ENCODE assay signal across 20 cellular contexts in genomic region chr5:14451866-14452265, GRCh38.
DNase-seq lines count a peak whose midpoint lies in the region; ATAC-seq and TF ChIP-seq lines count a peak whose summit lies in the region.
"Had no signal": no experiment of that assay in that cellular context is flagged by ENCODE, and none has a peak within 500 bp of the region (broad histone marks: within the 10 kb centered on the region; RNA-seq: fewer than 3 reads in every experiment).

No MANE protein-coding gene starts in this region.

- H3K4me1 ChIP-seq in heart right ventricle: peaks cover 16 to 77% (median 58%) of the 10 kb centered on the region in 9 donors
- H3K4me1 ChIP-seq in esophagus muscularis mucosa: peaks cover 38 to 55% (median 53%) of the 10 kb centered on the region in 4 donors
- peaks cover 50% of the 10 kb centered on the region for H3K4me1 ChIP-seq in osteoblast (ENCODE audit: insufficient read depth, low read length)

- intact Hi-C loops in heart right ventricle (cut with DNase I) (no loop called here), Right ventricle myocardium superior (cut with DNase I) (no loop called here), esophagus muscularis mucosa (cut with DNase I) (no loop called here)

- WGBS in heart right ventricle, 2 donors: 68 to 69% methylated on average over 13 of the region's 13 CpGs
- WGBS in esophagus muscularis mucosa: 78% methylated on average over 13 of the region's 13 CpGs

- peak in 1 of 8 donors; percentile 16 for ATAC-seq in heart right ventricle
- ATAC-seq in Right ventricle myocardium superior (ENCODE audit: poor library complexity): no peak
- no peak for ATAC-seq in HG02759 (IDR thresholded peaks at IDR 0.05; ENCODE audit: unreplicated experiment)
- ATAC-seq: A549; activated naive CD4-positive, alpha-beta T cell treated with anti-CD3 and anti-CD28 coated beads, Interleukin-2, amount 50 U/mL, for 72 hours; activated T-cell treated with anti-CD3 and anti-CD28 coated beads, Interleukin-2, amount 50 U/mL, for 4 hours had no signal

- H3K27me3 ChIP-seq in heart right ventricle (no peaks in the 10 kb centered on the region), esophagus muscularis mucosa (no peaks in the 10 kb centered on the region), osteoblast (ENCODE audit: insufficient read depth, low read length) (no peaks in the 10 kb centered on the region)
- H3K27me3 ChIP-seq: Peyer's patch, thyroid gland had no signal

- H3K36me3 ChIP-seq in heart right ventricle (peaks cover 0 to 57% (median 0%) of the 10 kb centered on the region in 9 donors), esophagus muscularis mucosa (peaks cover 0 to 28% (median 13%) of the 10 kb centered on the region in 4 donors), osteoblast (ENCODE audit: insufficient read depth, low read length) (peaks cover 36% of the 10 kb centered on the region)
- H3K36me3 ChIP-seq: thyroid gland had no signal

- no peak for TF ChIP-seq CTCF in heart right ventricle (IDR thresholded peaks at IDR 0.05)
- no peak for TF ChIP-seq CTCF in esophagus muscularis mucosa (IDR thresholded peaks at IDR 0.05)
- TF ChIP-seq CTCF in osteoblast (IDR thresholded peaks at IDR 0.05; ENCODE audit: extremely low read depth, low read depth, low read length): no peak

- TF ChIP-seq POLR2A in esophagus muscularis mucosa (IDR thresholded peaks at IDR 0.05; ENCODE audit: low read depth): no peak

- no peak for DNase-seq in heart right ventricle
- no peak for DNase-seq in Right ventricle myocardium superior
- no peak for DNase-seq in esophagus muscularis mucosa (ENCODE audit: extremely low spot score)
- no peak for DNase-seq in osteoblast (ENCODE audit: insufficient read length, low spot score, missing footprints)
- no peak for DNase-seq in cerebellar nuclear complex (lab: John Stamatoyannopoulos, UW)
- DNase-seq in COLO829 (ENCODE audit: low spot score): no peak
- no peak for DNase-seq in central memory CD4-positive, alpha-beta T cell
- DNase-seq: activated CD4-positive, alpha-beta T cell treated with anti-CD3 and anti-CD28 coated beads, Interleukin-2, amount 50 U/mL, for 48 hours; activated T-cell treated with anti-CD3 and anti-CD28 coated beads, Interleukin-2, amount 50 U/mL, for 4 hours; DMS53; KBM-7; NCI-H1048; NCI-H774; occipital lobe; Peyer's patch; stimulated activated CD4-positive, alpha-beta T cell treated with anti-CD3 and anti-CD28 coated beads, Interleukin-4, amount 100 ng/mL, for 1 hour; thyroid gland had no signal

- H3K4me3 ChIP-seq in heart right ventricle (no peak overlapping the region), esophagus muscularis mucosa (no peak overlapping the region), osteoblast (ENCODE audit: insufficient read depth, low read length) (no peak overlapping the region)
- H3K4me3 ChIP-seq: A549, Peyer's patch, thyroid gland had no signal

- H3K9me3 ChIP-seq in heart right ventricle (no peaks in the 10 kb centered on the region), esophagus muscularis mucosa (no peaks in the 10 kb centered on the region), osteoblast (ENCODE audit: low read depth, low read length) (no peaks in the 10 kb centered on the region)
- H3K9me3 ChIP-seq: A549, Peyer's patch, thyroid gland had no signal

- H3K4me2 ChIP-seq in osteoblast (ENCODE audit: insufficient read depth, low read length): peak overlapping the region; percentile 11
- H3K4me2 ChIP-seq: A549 had no signal

- H3K27ac ChIP-seq in heart right ventricle (peak overlapping the region in 8 of 10 donors; percentile 25 to 75 (median 45)), esophagus muscularis mucosa (replicated peaks in 1 of 4) (peak overlapping the region in 3 of 4 donors; percentile 49 to 67 (median 56)), osteoblast (ENCODE audit: low read depth, low read length) (peak overlapping the region; percentile 48)
- H3K27ac ChIP-seq: A549 had no signal

- peaks cover 11% of the 10 kb centered on the region for H4K20me1 ChIP-seq in osteoblast (ENCODE audit: insufficient read depth, low read length)

- H2AFZ ChIP-seq in osteoblast (ENCODE audit: low read length): no peak overlapping the region

- H3K79me2 ChIP-seq in osteoblast (ENCODE audit: insufficient read depth, low read length): peaks cover 90% of the 10 kb centered on the region

- TF ChIP-seq EP300 in esophagus muscularis mucosa (IDR thresholded peaks at IDR 0.05): no peak
